In genomic region chr15:66151809-66152208, GRCh38 we compare ENCODE assay signal across 12 cellular contexts.
DNase-seq lines count a peak whose midpoint lies in the region; ATAC-seq and TF ChIP-seq lines count a peak whose summit lies in the region.
"Had no signal": no experiment of that assay in that cellular context is flagged by ENCODE, and none has a peak within 500 bp of the region (broad histone marks: within the 10 kb centered on the region; RNA-seq: fewer than 3 reads in every experiment).

No MANE protein-coding gene starts in this region.

- 29% methylated on average over 5 of the region's 7 CpGs; no CpG with 5 or more reads in 1 of the 2 donors for WGBS in transverse colon (ENCODE audit: low coverage in 1 of 2), 2 donors

- TF ChIP-seq CTCF in colonic mucosa (IDR thresholded peaks at IDR 0.05): no peak
- TF ChIP-seq CTCF in transverse colon (IDR thresholded peaks at IDR 0.05): no peak

- no peak overlapping the region for H3K4me3 ChIP-seq in colonic mucosa
- H3K4me3 ChIP-seq in transverse colon: no peak overlapping the region
- H3K4me3 ChIP-seq: testis had no signal

- ATAC-seq in Right ventricle myocardium inferior: peak; percentile 52
- no peak for ATAC-seq in GM18907 (IDR thresholded peaks at IDR 0.05; ENCODE audit: unreplicated experiment)
- ATAC-seq: activated T-cell treated with anti-CD3 and anti-CD28 coated beads, Interleukin-2, amount 50 U/mL, for 72 hours had no signal

- intact Hi-C loops in Right ventricle myocardium inferior (cut with DNase I) (loop anchor here (2.0 to 5.0 kb wide), 2 partner anchors 171 to 235 kb away; no protein-coding TSS in a partner anchor), cardiac septum (cut with DNase I) (no loop called here), colonic mucosa (cut with DNase I) (no loop called here), transverse colon (cut with DNase I; ENCODE audit: low total_unique reads) (no loop called here)

- no peak for TF ChIP-seq POLR2A in transverse colon (IDR thresholded peaks at IDR 0.05)

- no peak overlapping the region for H3K9ac ChIP-seq in colonic mucosa (ENCODE audit: low read depth in 2 of 2, low read length in 2 of 2)

- no peak for DNase-seq in Right ventricle myocardium inferior (ENCODE audit: missing footprints)
- no peak for DNase-seq in cardiac septum (ENCODE audit: low spot score)
- DNase-seq in NCI-H2171 treated with DMSO at 0.1 percent for 48 hours (lab: John Stamatoyannopoulos, UW): peak; percentile 95
- DNase-seq in colonic mucosa: peak; percentile 22
- peak; percentile 18 for DNase-seq in transverse colon
- no peak for DNase-seq in NOMO-1 (lab: John Stamatoyannopoulos, UW; ENCODE audit: unreplicated experiment in 2 of 2)
- no peak for DNase-seq in NCI-H1048 (lab: John Stamatoyannopoulos, UW)
- DNase-seq: activated CD4-positive, CD25-positive, alpha-beta regulatory T cell; activated T-cell treated with anti-CD3 and anti-CD28 coated beads, Interleukin-2, amount 50 U/mL, for 72 hours; brain microvascular endothelial cell; testis had no signal

- in situ Hi-C loops in transverse colon (cut with MboI; ENCODE audit: low pct_ligation_motif_present in 1 of 4, low pct_unique_long_range_greater_than_20kb in 1 of 4, low sequenced_read_pairs in 3 of 4): no loop called here

- H3K36me3 ChIP-seq in colonic mucosa: no peaks in the 10 kb centered on the region
- H3K36me3 ChIP-seq in transverse colon: no peaks in the 10 kb centered on the region
- H3K36me3 ChIP-seq: brain microvascular endothelial cell had no signal

- TF ChIP-seq EP300 in transverse colon (IDR thresholded peaks at IDR 0.05; ENCODE audit: low read depth): no peak

- no peaks in the 10 kb centered on the region for H3K4me1 ChIP-seq in colonic mucosa
- H3K4me1 ChIP-seq in transverse colon: no peaks in the 10 kb centered on the region
- H3K4me1 ChIP-seq: testis had no signal

- H3K27me3 ChIP-seq in colonic mucosa (no peaks in the 10 kb centered on the region), transverse colon (no peaks in the 10 kb centered on the region)
- H3K27me3 ChIP-seq: testis had no signal

- H3K9me3 ChIP-seq in colonic mucosa (no peaks in the 10 kb centered on the region), transverse colon (no peaks in the 10 kb centered on the region)
- H3K9me3 ChIP-seq: testis had no signal

- H3K27ac ChIP-seq in colonic mucosa: no peak overlapping the region
- H3K27ac ChIP-seq in transverse colon: no peak overlapping the region
- H3K27ac ChIP-seq: brain microvascular endothelial cell, testis had no signal

Comparison
In these comparisons a context has a peak if more than half of its experiments do, and no peak if none do; other contexts are left out.
1. DNase-seq: peak in NCI-H2171 treated with DMSO at 0.1 percent for 48 hours (single experiment), colonic mucosa (single experiment) and transverse colon (single experiment); none in Right ventricle myocardium inferior (single experiment), cardiac septum (single experiment), NOMO-1 (0 of 2) and NCI-H1048 (single experiment).